ENCODE assay signal across 9 cellular contexts in genomic region chr17:1882836-1883235, GRCh38. TPM values are rescaled to one million over a fixed set of nuclear protein-coding genes. Genes with fewer than 3 reads are reported as not detected.
DNase-seq lines count a peak whose midpoint lies in the region; ATAC-seq, FAIRE-seq and TF ChIP-seq lines count a peak whose summit lies in the region.
"Had no signal": no experiment of that assay in that cellular context is flagged by ENCODE, and none has a peak within 500 bp of the region (broad histone marks: within the 10 kb centered on the region; RNA-seq: fewer than 3 reads in every experiment).

No MANE protein-coding gene starts in this region.

- intact Hi-C loops in lower leg skin (cut with DNase I; ENCODE audit: low total_unique reads): no loop called here

- no peak for DNase-seq in AG09319 (ENCODE audit: extremely low read depth, low read depth)
- DNase-seq in GM12892 (ENCODE audit: insufficient read length): no peak
- peak; percentile 65 for DNase-seq in SK-MEL-5 (ENCODE audit: low read depth, low spot score)
- DNase-seq in erythroblast (lab: John Stamatoyannopoulos, UW): peak; percentile 23 to 49
- no peak for DNase-seq in osteocyte (ENCODE audit: extremely low spot score, unreplicated experiment)
- no peak for DNase-seq in C1 segment of cervical spinal cord (lab: John Stamatoyannopoulos, UW)
- no peak for DNase-seq in lower leg skin (ENCODE audit: low spot score in 2 of 2)

- ATAC-seq in GM18511 (IDR thresholded peaks at IDR 0.05; ENCODE audit: unreplicated experiment): no peak

- H3K27ac Mint-ChIP-seq in osteocyte (ENCODE audit: unreplicated experiment): no peak overlapping the region

- no peak overlapping the region for H3K4me3 Mint-ChIP-seq in osteocyte (ENCODE audit: unreplicated experiment)

- peaks cover 36% of the 10 kb centered on the region for H3K36me3 Mint-ChIP-seq in osteocyte (ENCODE audit: unreplicated experiment)

- TF ChIP-seq CTCF in AG09319 (IDR thresholded peaks at IDR 0.05; ENCODE audit: low read depth, low read length) (peak; percentile 51), osteocyte (IDR thresholded peaks at IDR 0.05) (peak; percentile 56), lower leg skin (IDR thresholded peaks at IDR 0.05) (no peak)

- no peak for TF ChIP-seq POLR2A in GM12892 (IDR thresholded peaks at IDR 0.05; ENCODE audit: low read depth, low read length)
- no peak for TF ChIP-seq POLR2A in erythroblast (IDR thresholded peaks at IDR 0.05; ENCODE audit: low read length)
- no peak for TF ChIP-seq POLR2A in lower leg skin (IDR thresholded peaks at IDR 0.05)

- peaks cover 5% of the 10 kb centered on the region for H3K4me1 Mint-ChIP-seq in osteocyte (ENCODE audit: unreplicated experiment)

- no peak overlapping the region for H3K4me3 ChIP-seq in lower leg skin (ENCODE audit: low read depth, poor library complexity, severe bottlenecking)
- H3K4me3 ChIP-seq: thyroid gland had no signal

- in situ Hi-C loops in SK-MEL-5 (cut with HindIII; ENCODE audit: low pct_unique_long_range_greater_than_20kb, low sequenced_read_pairs): no loop called here

- peak; percentile 27 for FAIRE-seq in GM12892 (lab: Jason Lieb, UNC)

- no peaks in the 10 kb centered on the region for H3K9me3 Mint-ChIP-seq in osteocyte (ENCODE audit: unreplicated experiment)

- H3K27me3 Mint-ChIP-seq in osteocyte (ENCODE audit: unreplicated experiment): no peaks in the 10 kb centered on the region

- 77 to 82% methylated on average over 10 of the region's 10 CpGs for WGBS in lower leg skin, 2 donors

RNA-seq across cellular contexts. Expression of gene RPA1, which starts 53.0 kb away (rescaled TPM):
- 68.6 TPM for polyA plus RNA-seq in GM12892 (2012; ENCODE audit: missing spikeins)
- 18.9 and 31.4 TPM in 2 replicates for total RNA-seq in SK-MEL-5 (2014; rRNA removed; shearing (Covaris generic))
- polyA plus RNA-seq in SK-MEL-5 (2015; cell fraction: cytosol; rRNA removed): 52.3 and 54.2 TPM in 2 replicates
- 47.9 and 59.0 TPM in 2 replicates for polyA plus RNA-seq in SK-MEL-5 (2015; cell fraction: nucleus; rRNA removed)
- total RNA-seq in osteocyte (75.3 and 84.8 TPM in 2 replicates), lower leg skin (10 to 100 TPM; 21.0 to 31.5 (median 26.9) TPM)

RNA-seq across cellular contexts. Expression of gene SMYD4, which starts 53.1 kb away (rescaled TPM):
- polyA plus RNA-seq in GM12892 (2012; ENCODE audit: missing spikeins): 11.6 TPM
- total RNA-seq in SK-MEL-5 (2014; rRNA removed; shearing (Covaris generic)): 10.0 and 12.0 TPM in 2 replicates
- 9.7 and 11.6 TPM in 2 replicates for polyA plus RNA-seq in SK-MEL-5 (2015; cell fraction: cytosol; rRNA removed)
- 13.4 and 17.3 TPM in 2 replicates for polyA plus RNA-seq in SK-MEL-5 (2015; cell fraction: nucleus; rRNA removed)
- total RNA-seq in osteocyte: 11.2 and 14.4 TPM in 2 replicates
- total RNA-seq in lower leg skin: 10 to 100 TPM in 2 of 4 donors, 1 to 10 TPM in 2; 9.4 to 13.0 (median 10.0) TPM

Comparison
In these comparisons a context has a peak if more than half of its experiments do, and no peak if none do; other contexts are left out.
1. DNase-seq: peak in SK-MEL-5 (single experiment) and erythroblast (2 of 2); none in AG09319 (single experiment), GM12892 (single experiment), osteocyte (single experiment), C1 segment of cervical spinal cord (0 of 14) and lower leg skin (0 of 2).
2. CTCF ChIP-seq: peak in AG09319 (single experiment) and osteocyte (single experiment); none in lower leg skin (0 of 3).